In the genomic region with DNA sequence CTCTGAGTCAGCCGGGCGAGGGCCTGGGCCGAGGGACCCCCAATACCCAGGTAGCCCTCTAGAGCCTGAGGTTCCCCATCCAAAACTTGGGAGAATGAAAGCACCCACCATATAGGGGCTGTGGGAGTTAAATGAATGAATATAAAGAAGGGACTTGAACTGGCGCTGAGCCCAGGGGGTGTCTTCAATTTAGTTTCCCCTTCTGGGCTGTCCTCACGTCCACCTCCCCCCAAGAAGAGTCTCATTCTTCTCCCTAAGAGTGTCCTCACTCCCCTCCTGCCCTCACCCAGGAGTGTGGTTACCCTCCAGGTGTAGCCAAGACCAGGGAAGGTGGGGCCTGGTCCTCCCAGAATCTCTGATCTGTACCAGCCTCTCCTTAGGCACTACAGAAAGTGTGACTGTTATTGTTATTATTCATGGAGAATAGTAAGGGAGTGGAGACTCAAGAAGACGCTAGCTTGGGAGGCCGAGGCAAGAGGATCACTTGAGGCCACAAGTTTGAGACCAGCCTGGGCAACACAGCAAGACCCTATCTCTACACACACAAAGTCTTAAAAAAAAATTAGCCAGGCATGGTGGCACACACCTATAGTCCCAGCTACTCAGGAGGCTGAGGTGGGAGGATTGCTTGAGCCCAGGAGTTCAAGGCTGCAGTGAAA, we compare ENCODE assay signal across 16 cellular contexts. TPM values are rescaled to one million over a fixed set of nuclear protein-coding genes. Genes with fewer than 3 reads are reported as not detected.
DNase-seq lines count a peak whose midpoint lies in the region; ATAC-seq, FAIRE-seq and TF ChIP-seq lines count a peak whose summit lies in the region.
"Had no signal": no experiment of that assay in that cellular context is flagged by ENCODE, and none has a peak within 500 bp of the region (broad histone marks: within the 10 kb centered on the region; RNA-seq: fewer than 3 reads in every experiment).

No MANE protein-coding gene starts in this region.

- no peaks in the 10 kb centered on the region for H3K27me3 ChIP-seq in CD4-positive, CD25-positive, alpha-beta regulatory T cell (ENCODE audit: control insufficient read depth, insufficient read depth, low read length)
- H3K27me3 ChIP-seq: adrenal gland, esophagus squamous epithelium had no signal

- peak overlapping the region; percentile 57 for H3K27ac ChIP-seq in CD4-positive, CD25-positive, alpha-beta regulatory T cell (ENCODE audit: insufficient read depth, low read length, poor library complexity, severe bottlenecking)
- H3K27ac ChIP-seq: adrenal gland, esophagus squamous epithelium had no signal

- FAIRE-seq in RCC 7860 (lab: Jason Lieb, UNC) = no peak
- FAIRE-seq: HTR-8/SVneo had no signal

- H3K4me1 Mint-ChIP-seq in CD4-positive, CD25-positive, alpha-beta regulatory T cell = peaks cover 4 to 76% (median 29%) of the 10 kb centered on the region in 4 donors
- H3K4me1 Mint-ChIP-seq in dendritic cell treated with granulocyte-macrophage colony-stimulating factor and Interleukin-4, amounts not matched to agents 40 ng/mL and 50 ng/mL, for 4 days (ENCODE audit: low read depth) = peaks cover 53% of the 10 kb centered on the region
- peaks cover 12% of the 10 kb centered on the region for H3K4me1 Mint-ChIP-seq in Calu3 (ENCODE audit: low read depth, unreplicated experiment)

- H3K36me3 Mint-ChIP-seq in CD4-positive, CD25-positive, alpha-beta regulatory T cell = peaks cover 11% of the 10 kb centered on the region
- peaks cover 8% of the 10 kb centered on the region for H3K36me3 Mint-ChIP-seq in dendritic cell treated with granulocyte-macrophage colony-stimulating factor and Interleukin-4, amounts not matched to agents 40 ng/mL and 50 ng/mL, for 4 days (ENCODE audit: low read depth)
- H3K36me3 Mint-ChIP-seq in Calu3 (ENCODE audit: insufficient read depth, unreplicated experiment) = peaks cover 27% of the 10 kb centered on the region

- no peak for DNase-seq in CD4-positive, CD25-positive, alpha-beta regulatory T cell
- DNase-seq in GM12864 (ENCODE audit: low read depth) (no peak), RCC 7860 (ENCODE audit: low spot score) (no peak), Calu3 (no peak)
- DNase-seq in stimulated activated naive CD4-positive, alpha-beta T cell treated with Interleukin-2 at 50 U/mL for 16 hours (lab: John Stamatoyannopoulos, UW) = no peak
- DNase-seq: activated CD4-positive, alpha-beta T cell treated with anti-CD3 and anti-CD28 coated beads, Interleukin-2, amount 50 U/mL, for 48 hours; adrenal gland; esophagus squamous epithelium; NCI-H1105 treated with DMSO at 0.1 percent for 48 hours; NCI-H446; nucleus accumbens had no signal

- no peak for ATAC-seq in CD4-positive, CD25-positive, alpha-beta regulatory T cell (ENCODE audit: low read depth in 2 of 2)
- ATAC-seq: HCT116 had no signal

- no TSS peak for BruUV-seq in Calu3 (replicated peaks; lab: Mats Ljungman, UMichigan)

- peaks cover 4% of the 10 kb centered on the region for H3K27me3 Mint-ChIP-seq in CD4-positive, CD25-positive, alpha-beta regulatory T cell
- H3K27me3 Mint-ChIP-seq in dendritic cell treated with granulocyte-macrophage colony-stimulating factor and Interleukin-4, amounts not matched to agents 40 ng/mL and 50 ng/mL, for 4 days = no peaks in the 10 kb centered on the region
- peaks cover 16% of the 10 kb centered on the region for H3K27me3 Mint-ChIP-seq in Calu3 (ENCODE audit: unreplicated experiment)

- H3K27ac Mint-ChIP-seq in CD4-positive, CD25-positive, alpha-beta regulatory T cell = peak overlapping the region; percentile 88 to 99 (median 95)
- H3K27ac Mint-ChIP-seq in dendritic cell treated with granulocyte-macrophage colony-stimulating factor and Interleukin-4, amounts not matched to agents 40 ng/mL and 50 ng/mL, for 4 days = peak overlapping the region; percentile 47
- no peak overlapping the region for H3K27ac Mint-ChIP-seq in Calu3 (ENCODE audit: unreplicated experiment)

- CTCF ChIA-PET in Calu3 (lab: Charles Lee) = no interaction called here

- H3K36me3 ChIP-seq in CD4-positive, CD25-positive, alpha-beta regulatory T cell (ENCODE audit: control insufficient read depth, insufficient read depth, low read length) = no peaks in the 10 kb centered on the region
- H3K36me3 ChIP-seq: adrenal gland, esophagus squamous epithelium had no signal

- intact Hi-C loops in dendritic cell treated with granulocyte-macrophage colony-stimulating factor and Interleukin-4, amounts not matched to agents 40 ng/mL and 50 ng/mL, for 4 days (cut with micrococcal nuclease) = no loop called here
- intact Hi-C loops in Calu3 (cut with micrococcal nuclease; ENCODE audit: unreplicated experiment) = no loop called here

- no peak for TF ChIP-seq CTCF in GM12864 (IDR thresholded peaks at IDR 0.05; ENCODE audit: low read depth, low read length, missing control alignments)
- no peak for TF ChIP-seq CTCF in Calu3 (IDR thresholded peaks at IDR 0.05; ENCODE audit: unreplicated experiment)

- no peaks in the 10 kb centered on the region for H3K9me3 ChIP-seq in CD4-positive, CD25-positive, alpha-beta regulatory T cell (ENCODE audit: control insufficient read depth in 2 of 2, low read length in 2 of 2)
- H3K9me3 ChIP-seq: adrenal gland, esophagus squamous epithelium had no signal

- peaks cover 0 to 2% (median 0%) of the 10 kb centered on the region in 7 donors for H3K9me3 Mint-ChIP-seq in CD4-positive, CD25-positive, alpha-beta regulatory T cell
- no peaks in the 10 kb centered on the region for H3K9me3 Mint-ChIP-seq in dendritic cell treated with granulocyte-macrophage colony-stimulating factor and Interleukin-4, amounts not matched to agents 40 ng/mL and 50 ng/mL, for 4 days
- H3K9me3 Mint-ChIP-seq in Calu3 (ENCODE audit: low read depth, unreplicated experiment) = no peaks in the 10 kb centered on the region

- peak overlapping the region in 3 of 4 donors; percentile 62 to 83 (median 62) for H3K4me3 Mint-ChIP-seq in CD4-positive, CD25-positive, alpha-beta regulatory T cell
- no peak overlapping the region for H3K4me3 Mint-ChIP-seq in dendritic cell treated with granulocyte-macrophage colony-stimulating factor and Interleukin-4, amounts not matched to agents 40 ng/mL and 50 ng/mL, for 4 days
- no peak overlapping the region for H3K4me3 Mint-ChIP-seq in Calu3 (ENCODE audit: low read depth, unreplicated experiment)

- H3K4me1 ChIP-seq in CD4-positive, CD25-positive, alpha-beta regulatory T cell (ENCODE audit: control insufficient read depth, insufficient read depth, low read length, poor library complexity, severe bottlenecking) = peaks cover 73% of the 10 kb centered on the region

- no peak overlapping the region for H3K4me3 ChIP-seq in CD4-positive, CD25-positive, alpha-beta regulatory T cell (ENCODE audit: low read depth, low read length)
- H3K4me3 ChIP-seq in GM12864 (ENCODE audit: low read depth, low read length) = peak overlapping the region; percentile 84; the same call in 1 of the 2 replicates
- H3K4me3 ChIP-seq: adrenal gland, esophagus squamous epithelium had no signal

RNA-seq across cellular contexts. Expression of a gene that starts 2.7 kb away (rescaled TPM):
- total RNA-seq in CD4-positive, CD25-positive, alpha-beta regulatory T cell = 4.9 TPM
- polyA plus RNA-seq in CD4-positive, CD25-positive, alpha-beta regulatory T cell = 10 to 100 TPM; 10.6 to 17.9 (median 16.4) TPM
- total RNA-seq in Calu3 (2022) = 0.45 and 0.59 TPM in 2 replicates

RNA-seq across cellular contexts. Expression of a gene that starts 3.2 kb away (rescaled TPM):
- total RNA-seq in CD4-positive, CD25-positive, alpha-beta regulatory T cell = 1,312 TPM
- 100 to 1,000 TPM; 162 to 187 (median 180) TPM for polyA plus RNA-seq in CD4-positive, CD25-positive, alpha-beta regulatory T cell
- 122 and 163 TPM in 2 replicates for total RNA-seq in Calu3 (2022)

RNA-seq across cellular contexts. Expression of a gene that starts 19.7 kb away (rescaled TPM):
- total RNA-seq in CD4-positive, CD25-positive, alpha-beta regulatory T cell = 2,081 TPM
- 1,000 to 10,000 TPM; 3,595 to 5,716 (median 4,931) TPM for polyA plus RNA-seq in CD4-positive, CD25-positive, alpha-beta regulatory T cell
- 2,051 and 2,220 TPM in 2 replicates for total RNA-seq in Calu3 (2022)

RNA-seq across cellular contexts. Expression of a gene that starts 35.0 kb away (rescaled TPM):
- not detected for total RNA-seq in CD4-positive, CD25-positive, alpha-beta regulatory T cell
- not detected for polyA plus RNA-seq in CD4-positive, CD25-positive, alpha-beta regulatory T cell
- not detected in 2 replicates for total RNA-seq in Calu3 (2022)
- total RNA-seq: adrenal gland, esophagus squamous epithelium, lower leg skin, skeletal muscle tissue had no signal
- polyA plus RNA-seq: adrenal gland had no signal

RNA-seq across cellular contexts. Expression of a gene that starts 35.3 kb away (rescaled TPM):
- total RNA-seq in CD4-positive, CD25-positive, alpha-beta regulatory T cell = not detected
- not detected for polyA plus RNA-seq in CD4-positive, CD25-positive, alpha-beta regulatory T cell
- not detected in 2 replicates for total RNA-seq in Calu3 (2022)
- total RNA-seq: adrenal gland, esophagus squamous epithelium, lower leg skin, skeletal muscle tissue had no signal

Comparison
In these comparisons a context has a peak if more than half of its experiments do, and no peak if none do; other contexts are left out.
1. H3K4me3 Mint-ChIP-seq: peak in CD4-positive, CD25-positive, alpha-beta regulatory T cell (3 of 4); none in dendritic cell treated with granulocyte-macrophage colony-stimulating factor and Interleukin-4, amounts not matched to agents 40 ng/mL and 50 ng/mL, for 4 days (single experiment) and Calu3 (single experiment).